ENCODE assay signal across 16 cellular contexts in the genomic region with DNA sequence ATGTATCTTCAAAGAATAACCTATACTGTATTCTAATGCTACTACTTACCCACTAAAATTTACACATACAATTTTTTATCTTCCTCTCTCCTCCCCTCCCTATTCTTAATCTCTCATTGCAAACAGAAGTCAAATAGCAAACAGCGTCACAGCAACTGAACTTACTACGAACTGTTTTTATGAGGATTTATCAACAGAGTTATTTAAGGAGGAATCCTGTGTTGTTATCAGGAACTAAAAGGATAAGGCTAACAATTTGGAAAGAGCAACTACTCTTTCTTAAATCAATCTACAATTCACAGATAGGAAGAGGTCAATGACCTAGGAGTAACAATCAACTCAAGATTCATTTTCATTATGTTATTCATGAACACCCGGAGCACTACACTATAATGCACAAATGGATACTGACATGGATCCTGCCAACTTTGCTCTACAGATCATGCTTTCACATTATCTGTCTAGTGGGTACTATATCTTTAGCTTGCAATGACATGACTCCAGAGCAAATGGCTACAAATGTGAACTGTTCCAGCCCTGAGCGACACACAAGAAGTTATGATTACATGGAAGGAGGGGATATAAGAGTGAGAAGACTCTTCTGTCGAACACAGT. TPM values are rescaled to one million over a fixed set of nuclear protein-coding genes. Genes with fewer than 3 reads are reported as not detected.
DNase-seq lines count a peak whose midpoint lies in the region; FAIRE-seq and TF ChIP-seq lines count a peak whose summit lies in the region.
"Had no signal": no experiment of that assay in that cellular context is flagged by ENCODE, and none has a peak within 500 bp of the region (broad histone marks: within the 10 kb centered on the region; RNA-seq: fewer than 3 reads in every experiment).

No MANE protein-coding gene starts in this region.

- peak overlapping the region; percentile 26 for H3K9ac ChIP-seq in fibroblast of lung (ENCODE audit: insufficient read depth, low read length)
- peak overlapping the region; percentile 40 to 71 (median 54) for H3K9ac ChIP-seq in subcutaneous abdominal adipose tissue (ENCODE audit: low read length in 5 of 5)

- H3K9me3 Mint-ChIP-seq in endothelial cell (ENCODE audit: unreplicated experiment) = no peaks in the 10 kb centered on the region
- H3K9me3 Mint-ChIP-seq: neural crest cell had no signal

- no peak for TF ChIP-seq POLR2A in Peyer's patch (IDR thresholded peaks at IDR 0.05)

- no peaks in the 10 kb centered on the region for H3K4me1 Mint-ChIP-seq in endothelial cell (ENCODE audit: unreplicated experiment)
- H3K4me1 Mint-ChIP-seq: neural crest cell had no signal

- no peaks in the 10 kb centered on the region for H3K27me3 ChIP-seq in Peyer's patch
- H3K27me3 ChIP-seq in fibroblast of lung (ENCODE audit: control insufficient read depth, insufficient read depth, low read length) = no peaks in the 10 kb centered on the region
- no peaks in the 10 kb centered on the region for H3K27me3 ChIP-seq in subcutaneous abdominal adipose tissue (ENCODE audit: control insufficient read depth in 5 of 5, insufficient read depth in 4 of 5, low read length in 5 of 5)

- H3K9me3 ChIP-seq in Peyer's patch (no peaks in the 10 kb centered on the region), fibroblast of lung (ENCODE audit: control insufficient read depth, insufficient read depth, low read depth, low read length) (no peaks in the 10 kb centered on the region), subcutaneous abdominal adipose tissue (ENCODE audit: control insufficient read depth in 5 of 5, low read length in 5 of 5) (no peaks in the 10 kb centered on the region)

- H3K79me2 ChIP-seq in fibroblast of lung (ENCODE audit: control insufficient read depth, insufficient read depth, low read length) = peaks cover 42% of the 10 kb centered on the region

- H3K4me2 ChIP-seq in fibroblast of lung (ENCODE audit: extremely low read depth, insufficient read depth, low read length) = peak overlapping the region; percentile 7

- H4K20me1 ChIP-seq in fibroblast of lung (ENCODE audit: control insufficient read depth, extremely low read depth, insufficient read depth, low read length) = no peaks in the 10 kb centered on the region

- H3K27ac ChIP-seq in Peyer's patch = peak overlapping the region in 3 of 4 donors; percentile 24 to 33 (median 30)
- peak overlapping the region; percentile 71 for H3K27ac ChIP-seq in fibroblast of lung (ENCODE audit: insufficient read depth, low read length)
- peak overlapping the region; percentile 66 for H3K27ac ChIP-seq in subcutaneous abdominal adipose tissue (ENCODE audit: low read depth, low read length)
- H3K27ac ChIP-seq: C4-2B had no signal

- H3K36me3 ChIP-seq in Peyer's patch = no peaks in the 10 kb centered on the region
- no peaks in the 10 kb centered on the region for H3K36me3 ChIP-seq in fibroblast of lung (ENCODE audit: control insufficient read depth, insufficient read depth, low read length)
- H3K36me3 ChIP-seq in subcutaneous abdominal adipose tissue (ENCODE audit: control insufficient read depth in 5 of 5, insufficient read depth in 5 of 5, low read length in 5 of 5) = no peaks in the 10 kb centered on the region

- H3K4me3 ChIP-seq in Peyer's patch (peak overlapping the region in 3 of 4 donors; percentile 14 to 37 (median 18)), fibroblast of lung (replicated peaks in 1 of 4; ENCODE audit: control extremely low read depth in 1 of 4, insufficient read depth in 1 of 4, low read depth in 3 of 4, low read length in 4 of 4) (peak overlapping the region; percentile 65 to 93 (median 72)), subcutaneous abdominal adipose tissue (ENCODE audit: low read depth in 1 of 5, low read length in 5 of 5) (peak overlapping the region; percentile 56 to 82 (median 62))

- H3K4me1 ChIP-seq in Peyer's patch (no peaks in the 10 kb centered on the region), fibroblast of lung (ENCODE audit: control insufficient read depth, extremely low read depth, insufficient read depth, low read length) (no peaks in the 10 kb centered on the region), subcutaneous abdominal adipose tissue (ENCODE audit: control insufficient read depth in 5 of 5, insufficient read depth in 5 of 5, low read length in 5 of 5) (peaks cover 0 to 11% (median 7%) of the 10 kb centered on the region in 5 donors)

- no peaks in the 10 kb centered on the region for H3K36me3 Mint-ChIP-seq in endothelial cell (ENCODE audit: low read depth, unreplicated experiment)

- H2AFZ ChIP-seq in fibroblast of lung (ENCODE audit: low read length) = no peak overlapping the region

- no peak overlapping the region for H3K27ac Mint-ChIP-seq in endothelial cell (ENCODE audit: unreplicated experiment)

- no peak overlapping the region for H3K4me3 Mint-ChIP-seq in endothelial cell (ENCODE audit: unreplicated experiment)
- H3K4me3 Mint-ChIP-seq: neural crest cell had no signal

- no peaks in the 10 kb centered on the region for H3K27me3 Mint-ChIP-seq in endothelial cell (ENCODE audit: unreplicated experiment)

- no peak for FAIRE-seq in urothelium cell line (lab: Jason Lieb, UNC)
- FAIRE-seq: bronchial epithelial cell, GM12892 had no signal

- no peak for DNase-seq in Peyer's patch
- DNase-seq in fibroblast of lung (ENCODE audit: low read depth in 2 of 2) = peak in 1 of 2 donors; percentile 38
- peak; percentile 21 for DNase-seq in medulla oblongata (ENCODE audit: extremely low spot score)
- DNase-seq in iPS-NIHi11 (ENCODE audit: low spot score) = no peak
- DNase-seq in endothelial cell (ENCODE audit: low spot score) = no peak
- DNase-seq in urothelium cell line (ENCODE audit: low spot score) = no peak
- DNase-seq in NCI-H446 (lab: John Stamatoyannopoulos, UW) = no peak
- DNase-seq: activated CD4-positive, alpha-beta T cell treated with anti-CD3 and anti-CD28 coated beads for 4 hours; NCI-H2171 had no signal

- no peak for TF ChIP-seq CTCF in Peyer's patch (IDR thresholded peaks at IDR 0.05)
- no peak for TF ChIP-seq CTCF in fibroblast of lung (conservative IDR thresholded peaks at IDR 0.05 in 1 of 2, IDR thresholded peaks at IDR 0.05 in 1 of 2; ENCODE audit: low read depth in 1 of 2, low read length in 2 of 2)
- no peak for TF ChIP-seq CTCF in endothelial cell (IDR thresholded peaks at IDR 0.05; ENCODE audit: unreplicated experiment)

RNA-seq across cellular contexts. Expression of a gene that starts 1.0 kb away (rescaled TPM):
- 10 to 100 TPM in 2 of 4 donors, 1 to 10 TPM in 2; 1.2 to 45.4 (median 10.8) TPM for total RNA-seq in Peyer's patch
- total RNA-seq in fibroblast of lung = 488 and 527 TPM in 2 replicates
- 61.5 and 165 TPM in 2 replicates for polyA plus RNA-seq in fibroblast of lung
- 45.8 and 112 TPM in 2 replicates for polyA plus RNA-seq in fibroblast of lung (2012)
- polyA minus RNA-seq in fibroblast of lung (ENCODE audit: low replicate concordance) = 9.9 and 15.0 TPM in 2 replicates
- 0.23 TPM for total RNA-seq in endothelial cell (ENCODE audit: unreplicated experiment)
- total RNA-seq: epithelial cell of proximal tubule, kidney epithelial cell had no signal

Comparison
In these comparisons a context has a peak if more than half of its experiments do, and no peak if none do; other contexts are left out.
1. H3K4me3 ChIP-seq: peak in every context shown above with its lines; median percentile 72 in fibroblast of lung; 62 in subcutaneous abdominal adipose tissue; 18 in Peyer's patch.
2. RNA of a gene that starts 1.0 kb away (total RNA-seq): 488 to 527 TPM in fibroblast of lung; 1.2 to 45.4 TPM in Peyer's patch and 0.23 TPM in endothelial cell (single experiment); every median in the first group is over 10 times any median in the second.
3. Peak in every context shown above with its lines, with median percentiles within 50 percentile points of each other: H3K27ac ChIP-seq.